In genomic region chr5:76746677-76747076, GRCh38 we compare ENCODE assay signal across 18 cellular contexts.
"Had no signal": no experiment of that assay in that cellular context is flagged by ENCODE, and none has a peak within 500 bp of the region (broad histone marks: within the 10 kb centered on the region; RNA-seq: fewer than 3 reads in every experiment).

No MANE protein-coding gene starts in this region.

- H3K4me1 Mint-ChIP-seq: activated naive CD8-positive, alpha-beta T cell treated with anti-CD3 and anti-CD28 coated beads for 36 hours had no signal

- H3K27ac ChIP-seq: body of pancreas, coronary artery, gastroesophageal sphincter, ovary had no signal

- H3K27ac Mint-ChIP-seq: activated CD8-positive, alpha-beta T cell treated with anti-CD3 and anti-CD28 coated beads, Interleukin-2, amount 10 ng/mL, durations not matched to agents 7 days and 5 days; activated naive CD8-positive, alpha-beta T cell treated with anti-CD3 and anti-CD28 coated beads for 36 hours; activated T-cell treated with anti-CD3 and anti-CD28 coated beads, Interleukin-2, amount 50 U/mL, for 72 hours; stimulated activated effector memory CD8-positive, alpha-beta T cell treated with anti-CD3 and anti-CD28 coated beads, Interleukin-12 subunit alpha, Interleukin-12 subunit beta, amount 100 ng/mL, for 72 hours; WTC11 had no signal

- DNase-seq: activated CD4-positive, alpha-beta T cell treated with anti-CD3 and anti-CD28 coated beads for 4 hours; activated CD8-positive, alpha-beta memory T cell treated with anti-CD3 and anti-CD28 coated beads, Interleukin-2, amount 50 U/mL, for 4 hours; activated gamma-delta T cell treated with Interleukin-2 at 50 U/mL for 16 hours; activated naive CD8-positive, alpha-beta T cell treated with anti-CD3 and anti-CD28 coated beads for 36 hours; activated T-cell treated with anti-CD3 and anti-CD28 coated beads, Interleukin-2, amount 50 U/mL, for 72 hours; amygdala; body of pancreas; central memory CD4-positive, alpha-beta T cell; left colon; midbrain; ovary; T-helper 2 cell had no signal

- H3K27me3 ChIP-seq: body of pancreas, ovary had no signal

- H3K9me3 ChIP-seq: body of pancreas, gastroesophageal sphincter, ovary had no signal

- H3K4me3 ChIP-seq: body of pancreas, coronary artery, gastroesophageal sphincter, lung, ovary had no signal

- H3K4me1 ChIP-seq: body of pancreas, gastroesophageal sphincter had no signal

- H3K36me3 ChIP-seq: gastroesophageal sphincter, ovary had no signal

- H3K4me3 Mint-ChIP-seq: activated CD8-positive, alpha-beta T cell treated with anti-CD3 and anti-CD28 coated beads, Interleukin-2, amount 10 ng/mL, durations not matched to agents 7 days and 5 days; activated naive CD8-positive, alpha-beta T cell treated with anti-CD3 and anti-CD28 coated beads for 36 hours; activated T-cell treated with anti-CD3 and anti-CD28 coated beads, Interleukin-2, amount 50 U/mL, for 72 hours; stimulated activated effector memory CD8-positive, alpha-beta T cell treated with anti-CD3 and anti-CD28 coated beads, Interleukin-12 subunit alpha, Interleukin-12 subunit beta, amount 100 ng/mL, for 72 hours; WTC11 had no signal

- H3K9me3 Mint-ChIP-seq: activated naive CD8-positive, alpha-beta T cell treated with anti-CD3 and anti-CD28 coated beads for 36 hours; stimulated activated effector memory CD8-positive, alpha-beta T cell treated with anti-CD3 and anti-CD28 coated beads, Interleukin-12 subunit alpha, Interleukin-12 subunit beta, amount 100 ng/mL, for 72 hours; WTC11 had no signal

- H3K36me3 Mint-ChIP-seq: activated naive CD8-positive, alpha-beta T cell treated with anti-CD3 and anti-CD28 coated beads for 36 hours; stimulated activated effector memory CD8-positive, alpha-beta T cell treated with anti-CD3 and anti-CD28 coated beads, Interleukin-12 subunit alpha, Interleukin-12 subunit beta, amount 100 ng/mL, for 72 hours; WTC11 had no signal
